ENCODE assay signal across 21 cellular contexts in the genomic region with DNA sequence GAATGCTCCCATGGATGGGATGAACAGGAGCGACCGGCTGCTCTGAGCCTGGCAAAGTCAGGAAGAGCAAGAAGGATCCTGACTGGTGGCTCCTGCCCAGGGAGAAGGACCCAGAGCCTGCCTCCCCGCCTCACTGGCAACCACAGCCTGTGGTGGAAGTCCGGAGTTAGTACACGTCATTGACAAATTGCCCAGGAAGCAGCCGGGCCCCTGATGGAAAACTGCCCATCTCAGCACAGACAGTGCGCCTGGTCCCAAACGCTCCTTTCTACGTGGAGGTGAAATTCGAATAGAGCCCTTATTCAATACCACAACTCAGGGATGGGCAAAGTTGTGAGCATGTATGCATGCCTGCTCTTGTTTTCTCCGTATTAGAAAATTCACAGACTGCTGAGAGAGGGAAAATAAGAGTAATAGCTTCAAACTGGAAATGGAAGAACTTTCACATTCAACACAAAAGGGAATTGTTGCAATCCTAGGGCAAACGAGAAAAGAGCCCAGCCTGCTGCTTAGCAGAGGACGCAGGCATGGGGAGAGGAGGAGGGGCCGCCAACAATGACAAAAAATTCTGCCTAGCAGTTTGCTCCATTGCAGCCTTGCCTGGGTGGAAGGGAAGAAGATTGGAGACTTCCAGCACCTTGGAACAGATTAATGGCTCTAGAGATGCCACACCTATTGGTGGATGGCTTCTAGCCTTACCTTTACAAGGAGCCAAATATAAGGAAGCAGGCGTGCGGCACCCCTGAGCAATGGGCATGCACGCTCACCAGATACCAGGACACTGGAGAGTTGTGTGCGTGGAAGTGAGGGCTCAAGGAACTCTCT.
A peak's percentile ranks its signal among the peaks of the same experiment; 100 is the strongest.
DNase-seq lines count a peak whose midpoint lies in the region; TF ChIP-seq lines count a peak whose summit lies in the region.
"Had no signal": no experiment of that assay in that cellular context is flagged by ENCODE, and none has a peak within 500 bp of the region (broad histone marks: within the 10 kb centered on the region; RNA-seq: fewer than 3 reads in every experiment).

No MANE protein-coding gene starts in this region.

- intact Hi-C loops in testis (cut with DNase I; ENCODE audit: low total_unique reads) = no loop called here

- no peaks in the 10 kb centered on the region for H3K9me3 Mint-ChIP-seq in brain
- H3K9me3 Mint-ChIP-seq: activated CD8-positive, alpha-beta T cell treated with anti-CD3 and anti-CD28 coated beads for 36 hours; activated T-cell treated with anti-CD3 and anti-CD28 coated beads, Interleukin-2, amount 50 U/mL, for 72 hours; T-helper 1 cell treated with Interleukin-12 subunit alpha and Interleukin-12 subunit beta and Interleukin-4 antibody, amounts not matched to agents 30 μg/mL and 1 μg/mL, for 36 hours; WTC11 had no signal

- H3K27me3 ChIP-seq in testis = no peaks in the 10 kb centered on the region
- H3K27me3 ChIP-seq: ovary, tibial nerve had no signal

- DNase-seq in activated effector memory CD4-positive, alpha-beta T cell treated with anti-CD3 and anti-CD28 coated beads, Interleukin-2, amount 50 U/mL, for 16 hours = peak; percentile 34
- DNase-seq in activated effector memory CD4-positive, alpha-beta T cell treated with Interleukin-2 at 50 U/mL for 16 hours = no peak
- DNase-seq in medulla oblongata (ENCODE audit: extremely low spot score) (peak; percentile 55), testis (peak; percentile 1), NCI-H524 (lab: John Stamatoyannopoulos, UW) (no peak), HuH-7 (ENCODE audit: low spot score) (no peak), GM13977 (ENCODE audit: low spot score) (no peak)
- DNase-seq: activated CD8-positive, alpha-beta T cell treated with anti-CD3 and anti-CD28 coated beads for 36 hours; activated T-cell treated with anti-CD3 and anti-CD28 coated beads, Interleukin-2, amount 50 U/mL, for 72 hours; cerebellar nuclear complex; DMS153; HCEC 1CT; NCI-H1694; NCI-H345; ovary had no signal

- no peak overlapping the region for H3K4me3 ChIP-seq in testis
- H3K4me3 ChIP-seq: ovary, smooth muscle cell had no signal

- no peaks in the 10 kb centered on the region for H3K36me3 Mint-ChIP-seq in brain
- H3K36me3 Mint-ChIP-seq: WTC11 had no signal

- no peak overlapping the region for H3K27ac ChIP-seq in testis
- H3K27ac ChIP-seq: 22Rv1, ovary had no signal

- no peaks in the 10 kb centered on the region for H3K36me3 ChIP-seq in testis (ENCODE audit: low read depth, missing control alignments)
- H3K36me3 ChIP-seq: ovary, tibial nerve had no signal

- peak overlapping the region in 3 of 5 experiments; percentile 41 to 88 (median 44) for H3K27ac Mint-ChIP-seq in brain
- H3K27ac Mint-ChIP-seq: activated CD8-positive, alpha-beta T cell treated with anti-CD3 and anti-CD28 coated beads for 36 hours; activated T-cell treated with anti-CD3 and anti-CD28 coated beads, Interleukin-2, amount 50 U/mL, for 72 hours; T-helper 1 cell treated with Interleukin-12 subunit alpha and Interleukin-12 subunit beta and Interleukin-4 antibody, amounts not matched to agents 30 μg/mL and 1 μg/mL, for 36 hours; WTC11 had no signal

- no peaks in the 10 kb centered on the region for H3K9me3 ChIP-seq in testis
- H3K9me3 ChIP-seq: ovary, tibial nerve had no signal

- no peak for TF ChIP-seq CTCF in brain (conservative IDR thresholded peaks at IDR 0.05)
- no peak for TF ChIP-seq CTCF in testis (IDR thresholded peaks at IDR 0.05)
- TF ChIP-seq CTCF in GM13977 (IDR thresholded peaks at IDR 0.05; ENCODE audit: extremely low read depth, insufficient read depth, missing control alignments) = no peak

- in situ Hi-C loops in GM13977 (cut with MboI; ENCODE audit: low pct_unique_long_range_greater_than_20kb, low sequenced_read_pairs, unreplicated experiment) = no loop called here

- H3K4me3 Mint-ChIP-seq in brain = peak overlapping the region in 3 of 5 experiments; percentile 4 to 30 (median 18)
- H3K4me3 Mint-ChIP-seq: activated CD8-positive, alpha-beta T cell treated with anti-CD3 and anti-CD28 coated beads for 36 hours; activated T-cell treated with anti-CD3 and anti-CD28 coated beads, Interleukin-2, amount 50 U/mL, for 72 hours; T-helper 1 cell treated with Interleukin-12 subunit alpha and Interleukin-12 subunit beta and Interleukin-4 antibody, amounts not matched to agents 30 μg/mL and 1 μg/mL, for 36 hours; WTC11 had no signal

- H3K27me3 Mint-ChIP-seq in brain = peaks cover 4% of the 10 kb centered on the region
- H3K27me3 Mint-ChIP-seq: activated CD8-positive, alpha-beta T cell treated with anti-CD3 and anti-CD28 coated beads for 36 hours had no signal

- no peaks in the 10 kb centered on the region for H3K4me1 ChIP-seq in testis

- 61 to 72% methylated on average over 17 to 18 of the region's 18 CpGs for WGBS in testis, 2 donors

- TF ChIP-seq POLR2A in testis (IDR thresholded peaks at IDR 0.05) = no peak

- peaks cover 62% of the 10 kb centered on the region for H3K4me1 Mint-ChIP-seq in brain

Comparison
In these comparisons a context has a peak if more than half of its experiments do, and no peak if none do; other contexts are left out.
1. DNase-seq: peak in activated effector memory CD4-positive, alpha-beta T cell treated with anti-CD3 and anti-CD28 coated beads, Interleukin-2, amount 50 U/mL, for 16 hours (single experiment), medulla oblongata (single experiment) and testis (single experiment); none in activated effector memory CD4-positive, alpha-beta T cell treated with Interleukin-2 at 50 U/mL for 16 hours (single experiment), NCI-H524 (0 of 2), HuH-7 (single experiment) and GM13977 (single experiment).